Comparison of ENCODE assay signal across 1 cellular context in the genomic region with DNA sequence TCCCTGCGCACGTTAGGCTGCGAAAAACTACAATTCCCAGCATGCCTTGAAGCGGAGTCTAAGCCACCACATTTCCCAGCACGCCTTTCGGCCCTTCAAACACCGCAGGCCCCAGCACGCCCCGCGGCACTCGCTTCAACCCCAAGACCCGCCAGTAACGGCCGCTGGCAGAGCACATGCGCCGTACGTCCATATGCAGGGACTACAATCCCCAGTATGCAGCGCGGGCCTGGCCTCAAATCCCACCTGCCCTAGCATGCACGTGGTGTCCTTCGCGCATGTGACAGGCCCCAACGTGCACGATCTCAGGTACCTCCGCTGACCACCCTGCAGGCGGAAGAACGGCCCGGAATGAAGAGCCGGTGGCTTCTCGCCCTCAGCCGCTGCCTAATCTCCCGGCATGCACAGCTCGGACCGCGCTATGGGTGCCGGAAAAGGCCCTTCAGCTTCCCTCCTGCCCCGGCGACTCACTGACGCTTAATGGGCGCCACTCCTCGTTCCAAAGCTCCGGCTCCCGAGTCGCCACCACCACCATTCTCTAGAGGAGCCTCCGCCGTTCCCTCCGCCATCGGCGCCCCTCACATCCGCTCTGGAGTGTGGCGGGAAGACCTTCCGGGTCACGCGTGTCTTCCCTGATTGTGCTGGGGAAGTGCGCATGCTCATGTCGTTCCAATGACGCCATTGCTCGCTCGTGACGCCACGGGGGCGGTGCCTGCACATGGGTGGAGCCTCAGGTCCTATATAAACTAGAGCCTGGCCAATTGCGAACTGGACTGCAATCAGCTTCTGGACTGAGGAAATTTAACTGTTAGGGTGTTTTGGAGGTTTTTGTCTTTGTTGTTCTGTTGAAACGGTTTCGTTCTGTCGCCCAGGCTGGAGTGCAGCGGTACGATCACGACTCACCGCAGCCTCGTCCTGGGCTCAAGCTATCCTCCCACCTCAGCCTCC.
TF ChIP-seq lines count a peak whose summit lies in the region.

A gene with protein sequence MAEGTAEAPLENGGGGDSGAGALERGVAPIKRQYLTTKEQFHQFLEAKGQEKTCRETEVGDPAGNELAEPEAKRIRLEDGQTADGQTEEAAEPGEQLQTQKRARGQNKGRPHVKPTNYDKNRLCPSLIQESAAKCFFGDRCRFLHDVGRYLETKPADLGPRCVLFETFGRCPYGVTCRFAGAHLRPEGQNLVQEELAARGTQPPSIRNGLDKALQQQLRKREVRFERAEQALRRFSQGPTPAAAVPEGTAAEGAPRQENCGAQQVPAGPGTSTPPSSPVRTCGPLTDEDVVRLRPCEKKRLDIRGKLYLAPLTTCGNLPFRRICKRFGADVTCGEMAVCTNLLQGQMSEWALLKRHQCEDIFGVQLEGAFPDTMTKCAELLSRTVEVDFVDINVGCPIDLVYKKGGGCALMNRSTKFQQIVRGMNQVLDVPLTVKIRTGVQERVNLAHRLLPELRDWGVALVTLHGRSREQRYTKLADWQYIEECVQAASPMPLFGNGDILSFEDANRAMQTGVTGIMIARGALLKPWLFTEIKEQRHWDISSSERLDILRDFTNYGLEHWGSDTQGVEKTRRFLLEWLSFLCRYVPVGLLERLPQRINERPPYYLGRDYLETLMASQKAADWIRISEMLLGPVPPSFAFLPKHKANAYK (minus strand): TSS at position 591 of the 948 bp plus-strand sequence. CDS start 22 bp downstream, at position 569.

TF ChIP-seq in HepG2, 621 proteins besides CTCF, POLR2A, EP300 and RAD21 (continued from another document and continues in another):
- TF ChIP-seq, protein P1, sequence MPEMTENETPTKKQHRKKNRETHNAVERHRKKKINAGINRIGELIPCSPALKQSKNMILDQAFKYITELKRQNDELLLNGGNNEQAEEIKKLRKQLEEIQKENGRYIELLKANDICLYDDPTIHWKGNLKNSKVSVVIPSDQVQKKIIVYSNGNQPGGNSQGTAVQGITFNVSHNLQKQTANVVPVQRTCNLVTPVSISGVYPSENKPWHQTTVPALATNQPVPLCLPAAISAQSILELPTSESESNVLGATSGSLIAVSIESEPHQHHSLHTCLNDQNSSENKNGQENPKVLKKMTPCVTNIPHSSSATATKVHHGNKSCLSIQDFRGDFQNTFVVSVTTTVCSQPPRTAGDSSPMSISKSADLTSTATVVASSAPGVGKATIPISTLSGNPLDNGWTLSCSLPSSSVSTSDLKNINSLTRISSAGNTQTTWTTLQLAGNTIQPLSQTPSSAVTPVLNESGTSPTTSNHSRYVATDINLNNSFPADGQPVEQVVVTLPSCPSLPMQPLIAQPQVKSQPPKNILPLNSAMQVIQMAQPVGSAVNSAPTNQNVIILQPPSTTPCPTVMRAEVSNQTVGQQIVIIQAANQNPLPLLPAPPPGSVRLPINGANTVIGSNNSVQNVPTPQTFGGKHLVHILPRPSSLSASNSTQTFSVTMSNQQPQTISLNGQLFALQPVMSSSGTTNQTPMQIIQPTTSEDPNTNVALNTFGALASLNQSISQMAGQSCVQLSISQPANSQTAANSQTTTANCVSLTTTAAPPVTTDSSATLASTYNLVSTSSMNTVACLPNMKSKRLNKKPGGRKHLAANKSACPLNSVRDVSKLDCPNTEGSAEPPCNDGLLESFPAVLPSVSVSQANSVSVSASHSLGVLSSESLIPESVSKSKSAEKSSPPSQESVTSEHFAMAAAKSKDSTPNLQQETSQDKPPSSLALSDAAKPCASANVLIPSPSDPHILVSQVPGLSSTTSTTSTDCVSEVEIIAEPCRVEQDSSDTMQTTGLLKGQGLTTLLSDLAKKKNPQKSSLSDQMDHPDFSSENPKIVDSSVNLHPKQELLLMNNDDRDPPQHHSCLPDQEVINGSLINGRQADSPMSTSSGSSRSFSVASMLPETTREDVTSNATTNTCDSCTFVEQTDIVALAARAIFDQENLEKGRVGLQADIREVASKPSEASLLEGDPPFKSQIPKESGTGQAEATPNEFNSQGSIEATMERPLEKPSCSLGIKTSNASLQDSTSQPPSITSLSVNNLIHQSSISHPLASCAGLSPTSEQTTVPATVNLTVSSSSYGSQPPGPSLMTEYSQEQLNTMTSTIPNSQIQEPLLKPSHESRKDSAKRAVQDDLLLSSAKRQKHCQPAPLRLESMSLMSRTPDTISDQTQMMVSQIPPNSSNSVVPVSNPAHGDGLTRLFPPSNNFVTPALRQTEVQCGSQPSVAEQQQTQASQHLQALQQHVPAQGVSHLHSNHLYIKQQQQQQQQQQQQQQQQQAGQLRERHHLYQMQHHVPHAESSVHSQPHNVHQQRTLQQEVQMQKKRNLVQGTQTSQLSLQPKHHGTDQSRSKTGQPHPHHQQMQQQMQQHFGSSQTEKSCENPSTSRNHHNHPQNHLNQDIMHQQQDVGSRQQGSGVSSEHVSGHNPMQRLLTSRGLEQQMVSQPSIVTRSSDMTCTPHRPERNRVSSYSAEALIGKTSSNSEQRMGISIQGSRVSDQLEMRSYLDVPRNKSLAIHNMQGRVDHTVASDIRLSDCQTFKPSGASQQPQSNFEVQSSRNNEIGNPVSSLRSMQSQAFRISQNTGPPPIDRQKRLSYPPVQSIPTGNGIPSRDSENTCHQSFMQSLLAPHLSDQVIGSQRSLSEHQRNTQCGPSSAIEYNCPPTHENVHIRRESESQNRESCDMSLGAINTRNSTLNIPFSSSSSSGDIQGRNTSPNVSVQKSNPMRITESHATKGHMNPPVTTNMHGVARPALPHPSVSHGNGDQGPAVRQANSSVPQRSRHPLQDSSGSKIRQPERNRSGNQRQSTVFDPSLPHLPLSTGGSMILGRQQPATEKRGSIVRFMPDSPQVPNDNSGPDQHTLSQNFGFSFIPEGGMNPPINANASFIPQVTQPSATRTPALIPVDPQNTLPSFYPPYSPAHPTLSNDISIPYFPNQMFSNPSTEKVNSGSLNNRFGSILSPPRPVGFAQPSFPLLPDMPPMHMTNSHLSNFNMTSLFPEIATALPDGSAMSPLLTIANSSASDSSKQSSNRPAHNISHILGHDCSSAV (CRISPR knock-in tag; IDR thresholded peaks at IDR 0.05; ENCODE audit: borderline replicate concordance) = no peak
- no peak for TF ChIP-seq HMGA1 (CRISPR knock-in tag; conservative IDR thresholded peaks at IDR 0.05)
- no peak; the same call in 1 of the 2 replicates for TF ChIP-seq ZFP90 (CRISPR knock-in tag; IDR thresholded peaks at IDR 0.05; ENCODE audit: borderline replicate concordance)
- TF ChIP-seq, protein P2, sequence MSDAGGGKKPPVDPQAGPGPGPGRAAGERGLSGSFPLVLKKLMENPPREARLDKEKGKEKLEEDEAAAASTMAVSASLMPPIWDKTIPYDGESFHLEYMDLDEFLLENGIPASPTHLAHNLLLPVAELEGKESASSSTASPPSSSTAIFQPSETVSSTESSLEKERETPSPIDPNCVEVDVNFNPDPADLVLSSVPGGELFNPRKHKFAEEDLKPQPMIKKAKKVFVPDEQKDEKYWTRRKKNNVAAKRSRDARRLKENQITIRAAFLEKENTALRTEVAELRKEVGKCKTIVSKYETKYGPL (CRISPR knock-in tag; IDR thresholded peaks at IDR 0.05) = no peak
- peak; percentile 87 for TF ChIP-seq ZNF781 (CRISPR knock-in tag; IDR thresholded peaks at IDR 0.05; ENCODE audit: borderline replicate concordance, not compliant biosample characterization)
- no peak for TF ChIP-seq ZNF354B (CRISPR knock-in tag; IDR thresholded peaks at IDR 0.05)
- TF ChIP-seq KMT2A (CRISPR knock-in tag; IDR thresholded peaks at IDR 0.05) = no peak
- TF ChIP-seq ZNF124 (CRISPR knock-in tag; IDR thresholded peaks at IDR 0.05) = 0 out of 2 replicates have a peak, but pooled peaks have one; percentile 26
- no peak for TF ChIP-seq CEBPB (IDR thresholded peaks at IDR 0.05; ENCODE audit: borderline replicate concordance, low read depth, low read length)
- TF ChIP-seq ZNF569 (CRISPR knock-in tag; IDR thresholded peaks at IDR 0.05; ENCODE audit: borderline replicate concordance) = no peak
- no peak for TF ChIP-seq HMG20A (CRISPR knock-in tag; IDR thresholded peaks at IDR 0.05; ENCODE audit: borderline replicate concordance)
- no peak for TF ChIP-seq ZNF430 (CRISPR knock-in tag; IDR thresholded peaks at IDR 0.05)
- TF ChIP-seq FIP1L1 (IDR thresholded peaks at IDR 0.05; ENCODE audit: borderline replicate concordance, insufficient read depth, low read depth, low read length) = no peak
- no peak for TF ChIP-seq ZBTB8A (CRISPR knock-in tag; IDR thresholded peaks at IDR 0.05; ENCODE audit: borderline replicate concordance, low read depth)
- peak; percentile 70 for TF ChIP-seq ASH2L (IDR thresholded peaks at IDR 0.05; ENCODE audit: insufficient read length, low read depth, low read length)
- TF ChIP-seq ZNF17 (CRISPR knock-in tag; IDR thresholded peaks at IDR 0.05) = no peak
- TF ChIP-seq SATB2 (CRISPR knock-in tag; IDR thresholded peaks at IDR 0.05) = no peak
- no peak for TF ChIP-seq PHB2 (IDR thresholded peaks at IDR 0.05; ENCODE audit: partially characterized antibody)
- TF ChIP-seq, protein P3, sequence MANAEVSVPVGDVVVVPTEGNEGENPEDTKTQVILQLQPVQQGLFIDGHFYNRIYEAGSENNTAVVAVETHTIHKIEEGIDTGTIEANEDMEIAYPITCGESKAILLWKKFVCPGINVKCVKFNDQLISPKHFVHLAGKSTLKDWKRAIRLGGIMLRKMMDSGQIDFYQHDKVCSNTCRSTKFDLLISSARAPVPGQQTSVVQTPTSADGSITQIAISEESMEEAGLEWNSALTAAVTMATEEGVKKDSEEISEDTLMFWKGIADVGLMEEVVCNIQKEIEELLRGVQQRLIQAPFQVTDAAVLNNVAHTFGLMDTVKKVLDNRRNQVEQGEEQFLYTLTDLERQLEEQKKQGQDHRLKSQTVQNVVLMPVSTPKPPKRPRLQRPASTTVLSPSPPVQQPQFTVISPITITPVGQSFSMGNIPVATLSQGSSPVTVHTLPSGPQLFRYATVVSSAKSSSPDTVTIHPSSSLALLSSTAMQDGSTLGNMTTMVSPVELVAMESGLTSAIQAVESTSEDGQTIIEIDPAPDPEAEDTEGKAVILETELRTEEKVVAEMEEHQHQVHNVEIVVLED (CRISPR knock-in tag; IDR thresholded peaks at IDR 0.05; ENCODE audit: borderline replicate concordance) = peak; percentile 89
- peak; percentile 73 for TF ChIP-seq NFYC (CRISPR knock-in tag; IDR thresholded peaks at IDR 0.05)
- no peak for TF ChIP-seq SKI (IDR thresholded peaks at IDR 0.05; ENCODE audit: partially characterized antibody)
- TF ChIP-seq, protein P4, sequence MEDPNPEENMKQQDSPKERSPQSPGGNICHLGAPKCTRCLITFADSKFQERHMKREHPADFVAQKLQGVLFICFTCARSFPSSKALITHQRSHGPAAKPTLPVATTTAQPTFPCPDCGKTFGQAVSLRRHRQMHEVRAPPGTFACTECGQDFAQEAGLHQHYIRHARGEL (CRISPR knock-in tag; IDR thresholded peaks at IDR 0.05) = no peak; the same call in 1 of the 2 replicates
- 0 out of 2 replicates have a peak, but pooled peaks have one; percentile 17 for TF ChIP-seq RFX3 (CRISPR knock-in tag; IDR thresholded peaks at IDR 0.05)
- TF ChIP-seq, protein P5, sequence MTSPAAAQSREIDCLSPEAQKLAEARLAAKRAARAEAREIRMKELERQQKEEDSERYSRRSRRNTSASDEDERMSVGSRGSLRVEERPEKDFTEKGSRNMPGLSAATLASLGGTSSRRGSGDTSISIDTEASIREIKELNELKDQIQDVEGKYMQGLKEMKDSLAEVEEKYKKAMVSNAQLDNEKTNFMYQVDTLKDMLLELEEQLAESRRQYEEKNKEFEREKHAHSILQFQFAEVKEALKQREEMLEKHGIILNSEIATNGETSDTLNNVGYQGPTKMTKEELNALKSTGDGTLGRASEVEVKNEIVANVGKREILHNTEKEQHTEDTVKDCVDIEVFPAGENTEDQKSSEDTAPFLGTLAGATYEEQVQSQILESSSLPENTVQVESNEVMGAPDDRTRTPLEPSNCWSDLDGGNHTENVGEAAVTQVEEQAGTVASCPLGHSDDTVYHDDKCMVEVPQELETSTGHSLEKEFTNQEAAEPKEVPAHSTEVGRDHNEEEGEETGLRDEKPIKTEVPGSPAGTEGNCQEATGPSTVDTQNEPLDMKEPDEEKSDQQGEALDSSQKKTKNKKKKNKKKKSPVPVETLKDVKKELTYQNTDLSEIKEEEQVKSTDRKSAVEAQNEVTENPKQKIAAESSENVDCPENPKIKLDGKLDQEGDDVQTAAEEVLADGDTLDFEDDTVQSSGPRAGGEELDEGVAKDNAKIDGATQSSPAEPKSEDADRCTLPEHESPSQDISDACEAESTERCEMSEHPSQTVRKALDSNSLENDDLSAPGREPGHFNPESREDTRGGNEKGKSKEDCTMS (CRISPR knock-in tag; conservative IDR thresholded peaks at IDR 0.05) = no peak
- TF ChIP-seq JARID2 (CRISPR knock-in tag; IDR thresholded peaks at IDR 0.05; ENCODE audit: insufficient replicate concordance) = no peak
- TF ChIP-seq SETDB1 (CRISPR knock-in tag; IDR thresholded peaks at IDR 0.05; ENCODE audit: borderline replicate concordance) = no peak
- TF ChIP-seq GFI1 (CRISPR knock-in tag; IDR thresholded peaks at IDR 0.05; ENCODE audit: borderline replicate concordance) = peak; percentile 83
- peak; percentile 65 for TF ChIP-seq ZKSCAN8 (CRISPR knock-in tag; IDR thresholded peaks at IDR 0.05; ENCODE audit: borderline replicate concordance)
- TF ChIP-seq ZFAT (CRISPR knock-in tag; conservative IDR thresholded peaks at IDR 0.05) = no peak
- no peak for TF ChIP-seq SRSF4 (IDR thresholded peaks at IDR 0.05; ENCODE audit: low read depth, low read length, poor library complexity, severe bottlenecking)
- TF ChIP-seq ZNF672 (CRISPR knock-in tag; IDR thresholded peaks at IDR 0.05) = no peak
- TF ChIP-seq MZF1 (CRISPR knock-in tag; IDR thresholded peaks at IDR 0.05; ENCODE audit: borderline replicate concordance) = no peak
- TF ChIP-seq ZNF207 (IDR thresholded peaks at IDR 0.05; ENCODE audit: borderline replicate concordance) = no peak
- TF ChIP-seq, protein P6, sequence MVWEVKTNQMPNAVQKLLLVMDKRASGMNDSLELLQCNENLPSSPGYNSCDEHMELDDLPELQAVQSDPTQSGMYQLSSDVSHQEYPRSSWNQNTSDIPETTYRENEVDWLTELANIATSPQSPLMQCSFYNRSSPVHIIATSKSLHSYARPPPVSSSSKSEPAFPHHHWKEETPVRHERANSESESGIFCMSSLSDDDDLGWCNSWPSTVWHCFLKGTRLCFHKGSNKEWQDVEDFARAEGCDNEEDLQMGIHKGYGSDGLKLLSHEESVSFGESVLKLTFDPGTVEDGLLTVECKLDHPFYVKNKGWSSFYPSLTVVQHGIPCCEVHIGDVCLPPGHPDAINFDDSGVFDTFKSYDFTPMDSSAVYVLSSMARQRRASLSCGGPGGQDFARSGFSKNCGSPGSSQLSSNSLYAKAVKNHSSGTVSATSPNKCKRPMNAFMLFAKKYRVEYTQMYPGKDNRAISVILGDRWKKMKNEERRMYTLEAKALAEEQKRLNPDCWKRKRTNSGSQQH (CRISPR knock-in tag; IDR thresholded peaks at IDR 0.05; ENCODE audit: low read depth) = 0 out of 2 replicates have a peak, but pooled peaks have one; percentile 21
- TF ChIP-seq, protein P7, sequence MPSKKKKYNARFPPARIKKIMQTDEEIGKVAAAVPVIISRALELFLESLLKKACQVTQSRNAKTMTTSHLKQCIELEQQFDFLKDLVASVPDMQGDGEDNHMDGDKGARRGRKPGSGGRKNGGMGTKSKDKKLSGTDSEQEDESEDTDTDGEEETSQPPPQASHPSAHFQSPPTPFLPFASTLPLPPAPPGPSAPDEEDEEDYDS (CRISPR knock-in tag; IDR thresholded peaks at IDR 0.05) = peak; percentile 97
- TF ChIP-seq ZNF251 (CRISPR knock-in tag; IDR thresholded peaks at IDR 0.05) = no peak
- no peak for TF ChIP-seq SRSF9 (IDR thresholded peaks at IDR 0.05; ENCODE audit: borderline replicate concordance, insufficient read depth, low read depth, low read length, poor library complexity, severe bottlenecking)
